ENCODE assay signal across 16 cellular contexts in genomic region chr1:39567302-39567701, GRCh38.
"Had no signal": no experiment of that assay in that cellular context is flagged by ENCODE, and none has a peak within 500 bp of the region (broad histone marks: within the 10 kb centered on the region; RNA-seq: fewer than 3 reads in every experiment).

No MANE protein-coding gene starts in this region.

- H3K27ac ChIP-seq: esophagus muscularis mucosa, right atrium auricular region, skin epidermis had no signal

- H3K4me3 ChIP-seq: adrenal gland, colonic mucosa, esophagus muscularis mucosa, right atrium auricular region, skin epidermis, transverse colon had no signal

- ATAC-seq: activated CD4-positive, CD25-positive, alpha-beta regulatory T cell treated with anti-CD3 and anti-CD28 coated beads, Interleukin-2, amount 50 U/mL, for 24 hours; stimulated activated naive CD8-positive, alpha-beta T cell treated with anti-CD3 and anti-CD28 coated beads, Interleukin-15, Interleukin-2, amounts not matched to agents 100 U/mL and 50 U/mL, for 24 hours had no signal

- H3K27me3 ChIP-seq: adrenal gland, colonic mucosa, esophagus muscularis mucosa, right atrium auricular region, transverse colon had no signal

- DNase-seq: activated CD4-positive, alpha-beta T cell treated with anti-CD3 and anti-CD28 coated beads, Interleukin-2, amount 50 U/mL, for 4 hours; activated gamma-delta T cell treated with Interleukin-2 at 50 U/mL for 16 hours; activated T-cell treated with anti-CD3 and anti-CD28 coated beads, Interleukin-2, amount 50 U/mL, for 48 hours; hypothalamus; mesendoderm; nucleus accumbens; stimulated activated CD4-positive, alpha-beta T cell treated with anti-CD3 and anti-CD28 coated beads, Interleukin-4, amount 100 ng/mL, for 4 hours; stimulated activated CD8-positive, alpha-beta memory T cell treated with anti-CD3 and anti-CD28 coated beads, Interleukin-4, amount 100 ng/mL, for 48 hours; stimulated activated naive CD8-positive, alpha-beta T cell treated with anti-CD3 and anti-CD28 coated beads, Interleukin-15, Interleukin-2, amounts not matched to agents 100 U/mL and 50 U/mL, for 24 hours had no signal

- H3K9me3 ChIP-seq: adrenal gland, colonic mucosa, esophagus muscularis mucosa, right atrium auricular region, transverse colon had no signal
